Comparison of ENCODE assay signal across 22 cellular contexts in genomic region chr19:47560999-47561398, GRCh38. TPM values are rescaled to one million over a fixed set of nuclear protein-coding genes. Genes with fewer than 3 reads are reported as not detected.
DNase-seq lines count a peak whose midpoint lies in the region; ATAC-seq, FAIRE-seq and TF ChIP-seq lines count a peak whose summit lies in the region.
"Had no signal": no experiment of that assay in that cellular context is flagged by ENCODE, and none has a peak within 500 bp of the region (broad histone marks: within the 10 kb centered on the region; RNA-seq: fewer than 3 reads in every experiment).

No MANE protein-coding gene starts in this region.

- H2BK120ac ChIP-seq in H9 (ENCODE audit: low read depth, low read length, poor library complexity, severe bottlenecking) = no peak overlapping the region

- no TSS peak for BruUV-seq in GM12878 (replicated peaks; lab: Mats Ljungman, UMichigan)

- no peaks in the 10 kb centered on the region for H3K27me3 ChIP-seq in GM12878 (replicated peaks in 1 of 2; ENCODE audit: control insufficient read depth in 2 of 2, insufficient read depth in 2 of 2, low read length in 1 of 2)
- no peaks in the 10 kb centered on the region for H3K27me3 ChIP-seq in suprapubic skin
- H3K27me3 ChIP-seq in H9 (ENCODE audit: insufficient read depth, low read length) = no peaks in the 10 kb centered on the region
- H3K27me3 ChIP-seq in SK-N-SH (ENCODE audit: insufficient read depth) = no peaks in the 10 kb centered on the region
- H3K27me3 ChIP-seq: MG63 had no signal

- H3K18ac ChIP-seq in H9 (ENCODE audit: insufficient read length, low read depth, low read length) = no peak overlapping the region

- no peak overlapping the region for H4K91ac ChIP-seq in H9 (ENCODE audit: insufficient read length, low read depth, low read length)

- no peaks in the 10 kb centered on the region for H3K79me2 ChIP-seq in GM12878 (ENCODE audit: control insufficient read depth, insufficient read depth, low read length)
- no peaks in the 10 kb centered on the region for H3K79me2 ChIP-seq in H9 (ENCODE audit: insufficient read depth, low read length)
- no peaks in the 10 kb centered on the region for H3K79me2 ChIP-seq in SK-N-SH (ENCODE audit: insufficient read depth)

- H3F3A ChIP-seq in SK-N-SH (replicated peaks; ENCODE audit: insufficient read depth) = no peaks in the 10 kb centered on the region

- peaks cover 9 to 13% of the 10 kb centered on the region in 2 experiments for H3K4me1 Mint-ChIP-seq in H9

- TF ChIP-seq EP300 in GM12878 (IDR thresholded peaks at IDR 0.05; ENCODE audit: borderline replicate concordance in 1 of 2, control insufficient read depth in 1 of 2, low read depth in 2 of 2, low read length in 2 of 2) (no peak), suprapubic skin (IDR thresholded peaks at IDR 0.05) (no peak), SK-N-SH (IDR thresholded peaks at IDR 0.05; ENCODE audit: borderline replicate concordance in 1 of 2, low read depth in 1 of 2, low read length in 1 of 2) (no peak)

- TF ChIP-seq POLR2A in GM12891 (IDR thresholded peaks at IDR 0.05; ENCODE audit: low read depth, low read length) = no peak
- no peak for TF ChIP-seq POLR2A in GM12878 (IDR thresholded peaks at IDR 0.05; ENCODE audit: low read depth, low read length)
- no peak for TF ChIP-seq POLR2A in suprapubic skin (IDR thresholded peaks at IDR 0.05)

- H2BK12ac ChIP-seq in H9 (ENCODE audit: insufficient read length, low read depth, low read length) = no peak overlapping the region

- no peak overlapping the region for H3K4me3 Mint-ChIP-seq in H9
- H3K4me3 Mint-ChIP-seq: CD4-positive, CD25-positive, alpha-beta regulatory T cell; IgD-negative memory B cell had no signal

- CTCF ChIA-PET in GM12878 (lab: Yijun Ruan, JAX) (interaction anchor here (1.1 kb wide), 1 partner anchor 45 kb away, joined by 3 read pairs; no protein-coding TSS in a partner anchor), SK-N-SH (lab: Yijun Ruan, JAX) (interaction anchor here (1.1 to 2.6 kb wide), 3 partner anchors 18 to 124 kb away, joined by 3 to 7 read pairs (median 3); partner anchors contain the start of gene NAPA)

- no peak overlapping the region for H2BK5ac ChIP-seq in H9 (ENCODE audit: insufficient read length, low read length)

- RAD21 ChIA-PET in GM12878 (lab: Charles Lee; ENCODE audit: unreplicated experiment) = interaction anchor here (0.9 kb wide), 2 partner anchors 43 to 45 kb away, joined by 3 read pairs; no protein-coding TSS in a partner anchor

- H3K27me3 Mint-ChIP-seq in H9 (ENCODE audit: low read depth) = no peaks in the 10 kb centered on the region
- H3K27me3 Mint-ChIP-seq: CD4-positive, CD25-positive, alpha-beta regulatory T cell had no signal

- H3K4ac ChIP-seq in H9 (ENCODE audit: low read depth, low read length) = no peak overlapping the region

- in situ Hi-C loops in GM12878 (cut with MboI) = no loop called here

- H3K4me3 ChIP-seq in GM12878 (no peak overlapping the region), suprapubic skin (no peak overlapping the region), SK-N-SH (ENCODE audit: low read depth in 2 of 2, low read length in 1 of 2) (no peak overlapping the region)
- H3K4me3 ChIP-seq: MG63 had no signal

- no peak for TF ChIP-seq RAD21 in GM12878 (IDR thresholded peaks at IDR 0.05; ENCODE audit: insufficient read depth, low read depth, low read length)
- no peak for TF ChIP-seq RAD21 in SK-N-SH (IDR thresholded peaks at IDR 0.05; ENCODE audit: low read length)

- no peak overlapping the region for H2AK5ac ChIP-seq in H9 (ENCODE audit: insufficient read length, low read length)

- H2BK20ac ChIP-seq in H9 (ENCODE audit: low read depth, low read length, poor library complexity, severe bottlenecking) = no peak overlapping the region

- no peak overlapping the region for H3K56ac ChIP-seq in H9 (ENCODE audit: insufficient read length, low read depth, low read length)

- H3K4me1 ChIP-seq in GM12878 (ENCODE audit: control insufficient read depth, insufficient read depth, low read length) = peaks cover 5% of the 10 kb centered on the region; the same call in 1 of the 2 replicates
- H3K4me1 ChIP-seq in suprapubic skin = no peaks in the 10 kb centered on the region
- H3K4me1 ChIP-seq in H9 (ENCODE audit: insufficient read depth, low read length) = 0 out of 2 replicates have a peak, but pooled peaks cover 3% of the 10 kb centered on the region
- H3K4me1 ChIP-seq in SK-N-SH (ENCODE audit: control insufficient read depth in 1 of 2, insufficient read depth in 2 of 2, low read depth in 1 of 2, low read length in 1 of 2) = no peaks in the 10 kb centered on the region

- H2AFZ ChIP-seq in GM12878 (ENCODE audit: control insufficient read depth, low read depth, low read length) = no peak overlapping the region
- H2AFZ ChIP-seq in H9 (ENCODE audit: low read length) = no peak overlapping the region
- no peak overlapping the region for H2AFZ ChIP-seq in SK-N-SH (ENCODE audit: low read depth)

- H3K14ac ChIP-seq in H9 (ENCODE audit: insufficient read depth, low read length) = no peak overlapping the region

- H2BK15ac ChIP-seq in H9 (ENCODE audit: low read depth, low read length) = no peak overlapping the region

- no peak overlapping the region for H4K8ac ChIP-seq in H9 (replicated peaks; ENCODE audit: insufficient read length, low read depth, low read length)

- H3K23ac ChIP-seq in H9 (ENCODE audit: insufficient read length, low read depth, low read length) = no peak overlapping the region

- no peak for DNase-seq in GM12891 (ENCODE audit: insufficient read length, low spot score)
- peak; percentile 64 to 65 for DNase-seq in NCI-H526 (lab: John Stamatoyannopoulos, UW)
- no peak for DNase-seq in GM12878 (ENCODE audit: low read depth, low spot score)
- DNase-seq in suprapubic skin (ENCODE audit: low spot score in 2 of 2) = no peak
- no peak for DNase-seq in DMS79 (lab: John Stamatoyannopoulos, UW)
- no peak for DNase-seq in H9
- DNase-seq in SK-N-SH = no peak
- DNase-seq: CD4-positive, CD25-positive, alpha-beta regulatory T cell; DND-41; GOT3; Karpas-422; MG63; NCI-H1105; NCI-H2029 treated with DMSO at 0.1 percent for 48 hours; NCI-H345; NCI-H524; OCI-M1; Right ventricle myocardium superior had no signal

- WGBS in GM12878 (ENCODE audit: insufficient coverage, insufficient replicate concordance, low lambda C conversion rate, missing lambda C conversion rate) = 64% methylated on average over 2 of the region's 2 CpGs
- WGBS in suprapubic skin = 72% methylated on average over 2 of the region's 2 CpGs
- no CpG with 5 or more reads among the region's 2 CpGs for WGBS in H9 (ENCODE audit: extremely low coverage, insufficient read length, low lambda C conversion rate)
- 89% methylated on average over 2 of the region's 2 CpGs for WGBS in SK-N-SH (ENCODE audit: low lambda C conversion rate)

- H3K27ac ChIP-seq in GM12878 (ENCODE audit: control insufficient read depth, insufficient read depth) (no peak overlapping the region), suprapubic skin (peak overlapping the region; percentile 25), H9 (ENCODE audit: insufficient read length, low read depth, low read length) (no peak overlapping the region), SK-N-SH (ENCODE audit: low read depth in 2 of 2, low read length in 1 of 2) (no peak overlapping the region)

- H3K36me3 ChIP-seq in GM12878 (ENCODE audit: control insufficient read depth in 2 of 2, insufficient read depth in 2 of 2, low read length in 1 of 2) (no peaks in the 10 kb centered on the region), suprapubic skin (no peaks in the 10 kb centered on the region), SK-N-SH (replicated peaks in 1 of 2; ENCODE audit: control insufficient read depth in 1 of 2, insufficient read depth in 2 of 2, low read length in 1 of 2) (no peaks in the 10 kb centered on the region)
- H3K36me3 ChIP-seq: MG63 had no signal

- SMC1A ChIA-PET in GM12878 (lab: Charles Lee; ENCODE audit: uncharacterized antibody, unreplicated experiment) = interaction anchor here (1.0 to 1.6 kb wide), 4 partner anchors 8 to 45 kb away, joined by 3 to 4 read pairs (median 4); no protein-coding TSS in a partner anchor

- no peaks in the 10 kb centered on the region for H4K20me1 ChIP-seq in GM12878 (ENCODE audit: control insufficient read depth, insufficient read depth)
- H4K20me1 ChIP-seq in H9 (ENCODE audit: control insufficient read depth, insufficient read depth, insufficient read length) = no peaks in the 10 kb centered on the region
- H4K20me1 ChIP-seq in SK-N-SH (ENCODE audit: insufficient read depth) = no peaks in the 10 kb centered on the region

- no peaks in the 10 kb centered on the region for H3K9me3 Mint-ChIP-seq in H9
- H3K9me3 Mint-ChIP-seq: CD4-positive, CD25-positive, alpha-beta regulatory T cell; IgD-negative memory B cell had no signal

- peak; percentile 56 for ATAC-seq in GM12878
- ATAC-seq: HCT116 had no signal

- POLR2A ChIA-PET in GM12878 (lab: Charles Lee) (interaction anchor here (0.7 kb wide), 1 partner anchor 17 kb away, joined by 3 read pairs; no protein-coding TSS in a partner anchor), SK-N-SH (lab: Yijun Ruan, JAX) (no interaction called here)

- no peak for TF ChIP-seq CTCF in GM12878 (IDR thresholded peaks at IDR 0.05 in 2 of 3, conservative IDR thresholded peaks at IDR 0.05 in 1 of 3; ENCODE audit: control insufficient read depth in 2 of 3, extremely low read depth in 1 of 3, insufficient read depth in 1 of 3, low read depth in 3 of 3, low read length in 3 of 3)
- TF ChIP-seq CTCF in suprapubic skin (IDR thresholded peaks at IDR 0.05) = no peak
- TF ChIP-seq CTCF in H9 (conservative IDR thresholded peaks at IDR 0.05) = no peak
- TF ChIP-seq CTCF in SK-N-SH (IDR thresholded peaks at IDR 0.05) = no peak

- H3K79me1 ChIP-seq in H9 (ENCODE audit: insufficient read depth, low read depth, low read length, poor library complexity, severe bottlenecking) = no peaks in the 10 kb centered on the region

- H3K4me2 ChIP-seq in GM12878 (ENCODE audit: control insufficient read depth, insufficient read depth) = peak overlapping the region; percentile 22; the same call in 1 of the 2 replicates
- no peak overlapping the region for H3K4me2 ChIP-seq in H9 (ENCODE audit: insufficient read depth, insufficient read length, low read length)
- H3K4me2 ChIP-seq in SK-N-SH = no peak overlapping the region

- H4K5ac ChIP-seq in H9 (ENCODE audit: insufficient read length, low read depth, low read length) = no peak overlapping the region

- H3K9me3 ChIP-seq in GM12878 (replicated peaks; ENCODE audit: control insufficient read depth, insufficient read depth, low read length) (no peaks in the 10 kb centered on the region), suprapubic skin (no peaks in the 10 kb centered on the region), H9 (ENCODE audit: control insufficient read depth, low read depth, low read length) (no peaks in the 10 kb centered on the region), SK-N-SH (no peaks in the 10 kb centered on the region)
- H3K9me3 ChIP-seq: MG63 had no signal

- H3T11ph ChIP-seq in H9 (ENCODE audit: low read length) = no peak overlapping the region

- H3K23me2 ChIP-seq in H9 (ENCODE audit: insufficient read length, low read depth, low read length, poor library complexity, severe bottlenecking) = no peaks in the 10 kb centered on the region

- no peak overlapping the region for H3K9ac ChIP-seq in GM12878 (ENCODE audit: control insufficient read depth, insufficient read depth, low read length)
- no peak overlapping the region for H3K9ac ChIP-seq in H9 (ENCODE audit: extremely low read depth, insufficient read length, low read length)
- no peak overlapping the region for H3K9ac ChIP-seq in SK-N-SH

- H3K36me3 Mint-ChIP-seq in H9 (ENCODE audit: insufficient read depth in 1 of 3, low read depth in 3 of 3) = no peaks in the 10 kb centered on the region
- H3K36me3 Mint-ChIP-seq: IgD-negative memory B cell had no signal

- H3K27ac Mint-ChIP-seq in H9 = no peak overlapping the region
- H3K27ac Mint-ChIP-seq: CD4-positive, CD25-positive, alpha-beta regulatory T cell; IgD-negative memory B cell had no signal

- no peaks in the 10 kb centered on the region for H3K9me2 ChIP-seq in SK-N-SH

- FAIRE-seq in GM12891 (lab: Jason Lieb, UNC) (peak; percentile 43), GM12878 (lab: Jason Lieb, UNC) (no peak)

- intact Hi-C loops in GM12878 (cut with micrococcal nuclease; ENCODE audit: unreplicated experiment) = no loop called here

RNA-seq across cellular contexts. Expression of gene ZNF541, which starts 11.9 kb away (rescaled TPM):
- polyA plus RNA-seq in GM12891 (2012; ENCODE audit: low read depth, missing spikeins) = 0.06 TPM
- total RNA-seq in GM12878 (2013; cell fraction: nucleolus; rRNA removed) = not detected in 2 replicates
- total RNA-seq in GM12878 (2014; rRNA removed) (0.05 TPM in 1 of 2 replicates, not detected in the other), GM12878 (2014; rRNA removed; fragmentation: Illumina TruSeq; extraction: Trizol) (0.04 TPM in 1 of 2 replicates, not detected in the other), GM12878 (2021) (0.08 TPM in 1 of 2 replicates, not detected in the other), suprapubic skin (under 1 TPM in 3 of 4 donors, not detected in 1; 0.49 to 0.80 (median 0.51) TPM), H9 (2021) (not detected in 2 replicates)
- polyA plus RNA-seq in GM12878 (2011; ENCODE audit: low read depth) = not detected
- polyA plus RNA-seq in GM12878 (2011; rRNA removed) (0.05 and 0.06 TPM in 2 replicates), GM12878 (2014; fragmentation: Illumina TruSeq; extraction: Trizol) (0.03 TPM in 1 of 2 replicates, not detected in the other), GM12878 (2014; fragmentation: Nextera tagmentation; extraction: Ambion mirVana) (not detected), GM12878 (2014; rRNA removed) (not detected in 2 replicates), GM12878 (2016; fragmentation: Nextera tagmentation; extraction: Ambion mirVana) (under 1 TPM; 0.09 to 0.12 TPM), SK-N-SH (2012; rRNA removed) (0.08 TPM in 2 replicates)
- 0.18 and 0.22 TPM in 2 replicates for polyA plus RNA-seq in GM12878 (2011; cell fraction: cytosol; rRNA removed)
- polyA plus RNA-seq in GM12878 (2011; cell fraction: nucleus; rRNA removed) = 0.07 TPM in 2 replicates
- polyA plus RNA-seq in GM12878 (2012) = 0.04 TPM in 1 of 2 replicates, not detected in the other
- not detected in 2 replicates for polyA minus RNA-seq in GM12878 (2011; rRNA and poly(A)+ RNA removed)
- not detected in 2 replicates for polyA minus RNA-seq in GM12878 (2011; cell fraction: cytosol; rRNA and poly(A)+ RNA removed)
- not detected in 2 replicates for polyA minus RNA-seq in GM12878 (2011; cell fraction: nucleus; rRNA and poly(A)+ RNA removed)
- polyA plus RNA-seq in SK-N-SH (2012; cell fraction: cytosol; rRNA removed) = 0.05 and 0.10 TPM in 2 replicates
- polyA plus RNA-seq in SK-N-SH (2012; cell fraction: nucleus; rRNA removed) = 0.20 and 0.36 TPM in 2 replicates
- total RNA-seq: G401, SK-MEL-5 had no signal
- polyA plus RNA-seq: IgD-negative memory B cell had no signal

RNA-seq across cellular contexts. Expression of gene NAPA, which starts 46.1 kb away (rescaled TPM):
- polyA plus RNA-seq in GM12891 (2012; ENCODE audit: low read depth, missing spikeins) = 74.0 TPM
- 18.9 and 30.0 TPM in 2 replicates for total RNA-seq in GM12878 (2013; cell fraction: nucleolus; rRNA removed)
- total RNA-seq in GM12878 (2014; rRNA removed) (95.1 and 106 TPM in 2 replicates), GM12878 (2014; rRNA removed; fragmentation: Illumina TruSeq; extraction: Trizol) (49.2 and 50.1 TPM in 2 replicates), GM12878 (2021) (95.1 and 98.1 TPM in 2 replicates), suprapubic skin (100 to 1,000 TPM; 170 to 232 (median 193) TPM), H9 (2021) (62.3 and 62.8 TPM in 2 replicates)
- 38.7 TPM for polyA plus RNA-seq in GM12878 (2011; ENCODE audit: low read depth)
- polyA plus RNA-seq in GM12878 (2011; rRNA removed) (71.9 and 121 TPM in 2 replicates), GM12878 (2014; fragmentation: Illumina TruSeq; extraction: Trizol) (38.0 and 74.6 TPM in 2 replicates), GM12878 (2014; fragmentation: Nextera tagmentation; extraction: Ambion mirVana) (10 to 100 TPM in 1 of 2 experiments, 1 to 10 TPM in 1; 8.2 to 17.4 TPM), GM12878 (2014; rRNA removed) (138 and 149 TPM in 2 replicates), GM12878 (2016; fragmentation: Nextera tagmentation; extraction: Ambion mirVana) (100 to 1,000 TPM; 175 to 193 TPM), SK-N-SH (2012; rRNA removed) (80.0 and 84.1 TPM in 2 replicates)
- polyA plus RNA-seq in GM12878 (2011; cell fraction: cytosol; rRNA removed) = 116 and 157 TPM in 2 replicates
- polyA plus RNA-seq in GM12878 (2011; cell fraction: nucleus; rRNA removed) = 116 and 132 TPM in 2 replicates
- polyA plus RNA-seq in GM12878 (2012) = 69.6 and 75.3 TPM in 2 replicates
- polyA minus RNA-seq in GM12878 (2011; rRNA and poly(A)+ RNA removed) = 97.4 and 134 TPM in 2 replicates
- 53.1 and 76.0 TPM in 2 replicates for polyA minus RNA-seq in GM12878 (2011; cell fraction: cytosol; rRNA and poly(A)+ RNA removed)
- 31.8 and 40.2 TPM in 2 replicates for polyA minus RNA-seq in GM12878 (2011; cell fraction: nucleus; rRNA and poly(A)+ RNA removed)
- polyA plus RNA-seq in SK-N-SH (2012; cell fraction: cytosol; rRNA removed) = 52.6 and 63.9 TPM in 2 replicates
- 84.9 and 99.7 TPM in 2 replicates for polyA plus RNA-seq in SK-N-SH (2012; cell fraction: nucleus; rRNA removed)

RNA-seq across cellular contexts. Expression of gene BICRA, which starts 47.9 kb away (rescaled TPM):
- 4.2 TPM for polyA plus RNA-seq in GM12891 (2012; ENCODE audit: low read depth, missing spikeins)
- 14.4 and 20.0 TPM in 2 replicates for total RNA-seq in GM12878 (2013; cell fraction: nucleolus; rRNA removed)
- total RNA-seq in GM12878 (2014; rRNA removed) = 1.3 and 3.1 TPM in 2 replicates
- total RNA-seq in GM12878 (2014; rRNA removed; fragmentation: Illumina TruSeq; extraction: Trizol) = 1.4 and 1.7 TPM in 2 replicates
- total RNA-seq in GM12878 (2021) = 9.5 and 15.3 TPM in 2 replicates
- polyA plus RNA-seq in GM12878 (2011; ENCODE audit: low read depth) = 1.8 TPM
- polyA plus RNA-seq in GM12878 (2011; rRNA removed) = 0.35 and 1.0 TPM in 2 replicates
- polyA plus RNA-seq in GM12878 (2011; cell fraction: cytosol; rRNA removed) = 0.27 and 1.9 TPM in 2 replicates
- polyA plus RNA-seq in GM12878 (2011; cell fraction: nucleus; rRNA removed) = 2.8 and 4.6 TPM in 2 replicates
- 5.3 and 6.4 TPM in 2 replicates for polyA plus RNA-seq in GM12878 (2012)
- 5.0 and 7.7 TPM in 2 replicates for polyA plus RNA-seq in GM12878 (2014; fragmentation: Illumina TruSeq; extraction: Trizol)
- under 1 TPM; 0.11 to 0.18 TPM for polyA plus RNA-seq in GM12878 (2014; fragmentation: Nextera tagmentation; extraction: Ambion mirVana)
- 3.8 and 5.1 TPM in 2 replicates for polyA plus RNA-seq in GM12878 (2014; rRNA removed)
- polyA plus RNA-seq in GM12878 (2016; fragmentation: Nextera tagmentation; extraction: Ambion mirVana) = 1 to 10 TPM; 1.3 to 1.4 TPM
- 1.2 and 3.7 TPM in 2 replicates for polyA minus RNA-seq in GM12878 (2011; rRNA and poly(A)+ RNA removed)
- 1.7 and 4.0 TPM in 2 replicates for polyA minus RNA-seq in GM12878 (2011; cell fraction: cytosol; rRNA and poly(A)+ RNA removed)
- polyA minus RNA-seq in GM12878 (2011; cell fraction: nucleus; rRNA and poly(A)+ RNA removed) = 2.7 and 3.7 TPM in 2 replicates
- 10 to 100 TPM; 10.7 to 33.6 (median 22.9) TPM for total RNA-seq in suprapubic skin
- total RNA-seq in H9 (2021) = 26.8 and 29.3 TPM in 2 replicates
- 0.75 and 1.4 TPM in 2 replicates for polyA plus RNA-seq in SK-N-SH (2012; rRNA removed)
- 1.8 and 2.3 TPM in 2 replicates for polyA plus RNA-seq in SK-N-SH (2012; cell fraction: cytosol; rRNA removed)
- 8.4 and 12.8 TPM in 2 replicates for polyA plus RNA-seq in SK-N-SH (2012; cell fraction: nucleus; rRNA removed)

Comparison
In these comparisons a context has a peak if more than half of its experiments do, and no peak if none do; other contexts are left out.
1. DNase-seq: peak in NCI-H526 (2 of 2); none in GM12891 (single experiment), GM12878 (single experiment), suprapubic skin (0 of 2), DMS79 (single experiment), H9 (single experiment) and SK-N-SH (single experiment).